In genomic region chr4:65416875-65417274, GRCh38 we compare ENCODE assay signal across 13 cellular contexts.
DNase-seq lines count a peak whose midpoint lies in the region; ATAC-seq and TF ChIP-seq lines count a peak whose summit lies in the region.
"Had no signal": no experiment of that assay in that cellular context is flagged by ENCODE, and none has a peak within 500 bp of the region (broad histone marks: within the 10 kb centered on the region; RNA-seq: fewer than 3 reads in every experiment).

No MANE protein-coding gene starts in this region.

- no peak for TF ChIP-seq CTCF in fibroblast of the aortic adventitia (IDR thresholded peaks at IDR 0.05; ENCODE audit: insufficient read depth, low read length)

- ATAC-seq in GM18498 (IDR thresholded peaks at IDR 0.05; ENCODE audit: unreplicated experiment): no peak

- DNase-seq in NCI-H146 (lab: John Stamatoyannopoulos, UW): peak; percentile 15
- no peak for DNase-seq in NCI-H146 treated with DMSO at 0.1 percent for 48 hours (lab: John Stamatoyannopoulos, UW; ENCODE audit: unreplicated experiment)
- DNase-seq in NCI-H774 (lab: John Stamatoyannopoulos, UW): peak; percentile 82
- peak; percentile 33 for DNase-seq in fibroblast of the aortic adventitia (ENCODE audit: low read depth)
- DNase-seq in skeletal muscle cell (ENCODE audit: low read depth): peak; percentile 11
- DNase-seq in NCI-H1048 (lab: John Stamatoyannopoulos, UW): no peak
- no peak for DNase-seq in stimulated activated CD4-positive, alpha-beta T cell treated with anti-CD3 and anti-CD28 coated beads, Interleukin-15, amount 100 ng/mL, for 24 hours
- DNase-seq: 8988T; activated naive CD4-positive, alpha-beta T cell treated with anti-CD3 and anti-CD28 coated beads, Interleukin-2, amount 10 ng/mL, durations not matched to agents 7 days and 5 days; NCI-H748 treated with DMSO at 0.1 percent for 48 hours; stimulated activated CD4-positive, alpha-beta T cell treated with anti-CD3 and anti-CD28 coated beads, Interleukin-1b, Interleukin-23, amount 100 ng/mL, for 48 hours had no signal

- no peak overlapping the region for H3K4me3 ChIP-seq in fibroblast of the aortic adventitia (ENCODE audit: low read depth, low read length)
- no peak overlapping the region for H3K4me3 ChIP-seq in skeletal muscle cell (ENCODE audit: low read depth, low read length)
- H3K4me3 ChIP-seq: upper lobe of left lung had no signal

Comparison
In these comparisons a context has a peak if more than half of its experiments do, and no peak if none do; other contexts are left out.
1. DNase-seq: peak in NCI-H146 (single experiment), NCI-H774 (single experiment), fibroblast of the aortic adventitia (single experiment) and skeletal muscle cell (single experiment); none in NCI-H146 treated with DMSO at 0.1 percent for 48 hours (single experiment), NCI-H1048 (single experiment) and stimulated activated CD4-positive, alpha-beta T cell treated with anti-CD3 and anti-CD28 coated beads, Interleukin-15, amount 100 ng/mL, for 24 hours (single experiment).